In genomic region chr5:93587919-93588585, GRCh38 we compare ENCODE assay signal across 1 cellular context.
TF ChIP-seq lines count a peak whose summit lies in the region.

No MANE protein-coding gene starts in this region.

TF ChIP-seq in HepG2, 621 proteins besides CTCF, POLR2A, EP300 and RAD21:
- peak; percentile 21; the same call in 1 of the 2 replicates for TF ChIP-seq ZNF687 (CRISPR knock-in tag; IDR thresholded peaks at IDR 0.05)
- TF ChIP-seq ZNF335 (CRISPR knock-in tag; IDR thresholded peaks at IDR 0.05) = no peak
- no peak for TF ChIP-seq NFIB (CRISPR knock-in tag; IDR thresholded peaks at IDR 0.05; ENCODE audit: borderline replicate concordance)
- no peak for TF ChIP-seq PHB2 (IDR thresholded peaks at IDR 0.05; ENCODE audit: partially characterized antibody)
- TF ChIP-seq ZNF30 (CRISPR knock-in tag; IDR thresholded peaks at IDR 0.05) = no peak
- TF ChIP-seq NFKB2 (CRISPR knock-in tag; IDR thresholded peaks at IDR 0.05; ENCODE audit: borderline replicate concordance) = peak; percentile 35; the same call in 1 of the 2 replicates
- TF ChIP-seq RBFOX2 (IDR thresholded peaks at IDR 0.05; ENCODE audit: low read depth, low read length) = peak; percentile 84
- no peak for TF ChIP-seq NFRKB (IDR thresholded peaks at IDR 0.05)
- no peak for TF ChIP-seq ERF (CRISPR knock-in tag; IDR thresholded peaks at IDR 0.05)
- no peak; the same call in 1 of the 2 replicates for TF ChIP-seq HOXA3 (CRISPR knock-in tag; IDR thresholded peaks at IDR 0.05)
- peak; percentile 96 for TF ChIP-seq ZBTB38 (CRISPR knock-in tag; IDR thresholded peaks at IDR 0.05)
- no peak for TF ChIP-seq ZNF513 (CRISPR knock-in tag; conservative IDR thresholded peaks at IDR 0.05)
- TF ChIP-seq HNRNPLL (IDR thresholded peaks at IDR 0.05; ENCODE audit: low read depth, low read length, poor library complexity, severe bottlenecking) = peak; percentile 22
- no peak for TF ChIP-seq ARID4A (CRISPR knock-in tag; IDR thresholded peaks at IDR 0.05; ENCODE audit: borderline replicate concordance)
- TF ChIP-seq ZNF329 (CRISPR knock-in tag; IDR thresholded peaks at IDR 0.05; ENCODE audit: low read depth) = no peak
- no peak for TF ChIP-seq ZNF460 (CRISPR knock-in tag; IDR thresholded peaks at IDR 0.05; ENCODE audit: borderline replicate concordance)
- TF ChIP-seq TAF15 (IDR thresholded peaks at IDR 0.05; ENCODE audit: low read depth, low read length, poor library complexity, severe bottlenecking) = no peak
- TF ChIP-seq ZFP90 (CRISPR knock-in tag; IDR thresholded peaks at IDR 0.05; ENCODE audit: borderline replicate concordance) = no peak
- TF ChIP-seq HBP1 (CRISPR knock-in tag; IDR thresholded peaks at IDR 0.05; ENCODE audit: low read depth) = no peak
- TF ChIP-seq AGO2 (optimal IDR thresholded peaks at IDR 0.05; ENCODE audit: low read depth, low read length) = peak; percentile 91
- TF ChIP-seq FUBP1 (CRISPR knock-in tag; IDR thresholded peaks at IDR 0.05; ENCODE audit: borderline replicate concordance) = no peak
- no peak for TF ChIP-seq ZNF282 (IDR thresholded peaks at IDR 0.05; ENCODE audit: partially characterized antibody)
- TF ChIP-seq PATZ1 (CRISPR knock-in tag; IDR thresholded peaks at IDR 0.05) = no peak
- no peak for TF ChIP-seq ZNF746 (CRISPR knock-in tag; IDR thresholded peaks at IDR 0.05)
- no peak for TF ChIP-seq ZXDC (CRISPR knock-in tag; IDR thresholded peaks at IDR 0.05)
- TF ChIP-seq ZC3H13 (CRISPR knock-in tag; IDR thresholded peaks at IDR 0.05) = 0 out of 2 replicates have a peak, but pooled peaks have one; percentile 24
